16 cellular contexts compared by ENCODE assay signal in genomic region chr2:241538838-241539615, GRCh38.
"Had no signal": no experiment of that assay in that cellular context is flagged by ENCODE, and none has a peak within 500 bp of the region (broad histone marks: within the 10 kb centered on the region; RNA-seq: fewer than 3 reads in every experiment).

No MANE protein-coding gene starts in this region.

- ATAC-seq: activated T-helper 17 cell treated with anti-CD3 and anti-CD28 coated beads, Interleukin-2, amount 50 U/mL, for 72 hours; gastroesophageal sphincter; left colon; T-cell had no signal

- H3K27ac ChIP-seq: transverse colon, WERI-Rb-1 had no signal

- H3K4me1 Mint-ChIP-seq: activated T-helper 17 cell treated with anti-CD3 and anti-CD28 coated beads, Interleukin-2, amount 50 U/mL, for 72 hours had no signal

- H3K9me3 Mint-ChIP-seq: activated T-helper 17 cell treated with anti-CD3 and anti-CD28 coated beads, Interleukin-2, amount 50 U/mL, for 72 hours; endodermal cell; T-cell had no signal

- H3K4me3 Mint-ChIP-seq: activated T-helper 17 cell treated with anti-CD3 and anti-CD28 coated beads, Interleukin-2, amount 50 U/mL, for 72 hours; endodermal cell; T-cell had no signal

- H3K27ac Mint-ChIP-seq: activated T-helper 17 cell treated with anti-CD3 and anti-CD28 coated beads, Interleukin-2, amount 50 U/mL, for 72 hours; endodermal cell; T-cell had no signal

- H3K36me3 ChIP-seq: gastroesophageal sphincter, transverse colon, WERI-Rb-1 had no signal

- H3K9me3 ChIP-seq: transverse colon had no signal

- H3K4me3 ChIP-seq: dorsolateral prefrontal cortex, gastroesophageal sphincter, transverse colon had no signal

- DNase-seq: activated CD4-positive, alpha-beta T cell treated with anti-CD3 and anti-CD28 coated beads, Interleukin-2, amount 50 U/mL, for 48 hours; activated naive CD4-positive, alpha-beta T cell treated with anti-CD3 and anti-CD28 coated beads, Interleukin-2, amount 50 U/mL, for 16 hours; dorsolateral prefrontal cortex; endodermal cell; erythroblast; left colon; naive B cell; nucleus accumbens; stimulated activated CD4-positive, alpha-beta T cell treated with anti-CD3 and anti-CD28 coated beads, Interleukin-4, amount 100 ng/mL, for 1 hour; stimulated activated naive CD4-positive, alpha-beta T cell; substantia nigra; T-cell; transverse colon; WERI-Rb-1 had no signal

- H3K36me3 Mint-ChIP-seq: naive B cell, T-cell had no signal
